ENCODE assay signal across 17 cellular contexts in genomic region chr19:1222394-1222793, GRCh38. TPM values are rescaled to one million over a fixed set of nuclear protein-coding genes. Genes with fewer than 3 reads are reported as not detected.
DNase-seq lines count a peak whose midpoint lies in the region; ATAC-seq and TF ChIP-seq lines count a peak whose summit lies in the region.
"Had no signal": no experiment of that assay in that cellular context is flagged by ENCODE, and none has a peak within 500 bp of the region (broad histone marks: within the 10 kb centered on the region; RNA-seq: fewer than 3 reads in every experiment).

No MANE protein-coding gene starts in this region.

- H3K36me3 ChIP-seq in H7 (replicated peaks; ENCODE audit: control insufficient read depth, insufficient read depth, low read length) (peaks cover 5% of the 10 kb centered on the region), GM23248 (ENCODE audit: low read depth) (no peaks in the 10 kb centered on the region; the same call in 1 of the 2 replicates)

- no peaks in the 10 kb centered on the region for H3K4me1 Mint-ChIP-seq in activated CD8-positive, alpha-beta T cell treated with anti-CD3 and anti-CD28 coated beads, Interleukin-2, amount 10 ng/mL, durations not matched to agents 7 days and 5 days (ENCODE audit: low read depth)
- H3K4me1 Mint-ChIP-seq in activated CD8-positive, alpha-beta T cell treated with anti-CD3 and anti-CD28 coated beads for 36 hours (ENCODE audit: low read depth): no peaks in the 10 kb centered on the region
- H3K4me1 Mint-ChIP-seq in stimulated activated effector memory CD8-positive, alpha-beta T cell treated with anti-CD3 and anti-CD28 coated beads, Interleukin-12 subunit alpha, Interleukin-12 subunit beta, amount 100 ng/mL, for 72 hours: no peaks in the 10 kb centered on the region

- no peak overlapping the region for H3K9ac ChIP-seq in GM23248

- intact Hi-C loops in activated CD8-positive, alpha-beta T cell treated with anti-CD3 and anti-CD28 coated beads for 36 hours (cut with micrococcal nuclease): no loop called here

- no peak overlapping the region for H3K4me3 Mint-ChIP-seq in activated CD8-positive, alpha-beta T cell treated with anti-CD3 and anti-CD28 coated beads, Interleukin-2, amount 10 ng/mL, durations not matched to agents 7 days and 5 days
- no peak overlapping the region for H3K4me3 Mint-ChIP-seq in activated CD8-positive, alpha-beta T cell treated with anti-CD3 and anti-CD28 coated beads for 36 hours
- H3K4me3 Mint-ChIP-seq in stimulated activated effector memory CD8-positive, alpha-beta T cell treated with anti-CD3 and anti-CD28 coated beads, Interleukin-12 subunit alpha, Interleukin-12 subunit beta, amount 100 ng/mL, for 72 hours: no peak overlapping the region
- H3K4me3 Mint-ChIP-seq: activated T-cell treated with anti-CD3 and anti-CD28 coated beads, Interleukin-2, amount 50 U/mL, for 4 hours; stimulated activated naive CD8-positive, alpha-beta T cell treated with anti-CD3 and anti-CD28 coated beads, Interleukin-15, Interleukin-2, amounts not matched to agents 100 ng/mL and 50 ng/mL, for 24 hours; T-helper 1 cell treated with Interleukin-12 subunit alpha and Interleukin-12 subunit beta and Interleukin-4 antibody, amounts not matched to agents 30 μg/mL and 1 μg/mL, for 36 hours had no signal

- peak; percentile 49 for ATAC-seq in activated CD8-positive, alpha-beta T cell treated with anti-CD3 and anti-CD28 coated beads, Interleukin-2, amount 10 ng/mL, durations not matched to agents 7 days and 5 days
- no peak for ATAC-seq in activated CD8-positive, alpha-beta T cell treated with anti-CD3 and anti-CD28 coated beads for 36 hours
- peak; percentile 26 for ATAC-seq in stimulated activated effector memory CD8-positive, alpha-beta T cell treated with anti-CD3 and anti-CD28 coated beads, Interleukin-12 subunit alpha, Interleukin-12 subunit beta, amount 100 ng/mL, for 72 hours

- H3K27me3 ChIP-seq in H7 (ENCODE audit: control insufficient read depth, insufficient read depth, low read length) (no peaks in the 10 kb centered on the region), GM23248 (replicated peaks; ENCODE audit: insufficient read depth) (no peaks in the 10 kb centered on the region)
- H3K27me3 ChIP-seq: MG63, upper lobe of right lung had no signal

- H3K9me3 ChIP-seq in GM23248 (ENCODE audit: low read depth): no peaks in the 10 kb centered on the region
- H3K9me3 ChIP-seq: MG63, upper lobe of right lung had no signal

- CTCF ChIA-PET in activated CD8-positive, alpha-beta T cell treated with anti-CD3 and anti-CD28 coated beads, Interleukin-2, amount 10 ng/mL, durations not matched to agents 7 days and 5 days (lab: Charles Lee): interaction anchor here (0.6 to 2.8 kb wide), 6 partner anchors 8 to 109 kb away, joined by 3 to 10 read pairs (median 4); partner anchors contain the start of gene CIRBP
- CTCF ChIA-PET in activated CD8-positive, alpha-beta T cell treated with anti-CD3 and anti-CD28 coated beads for 36 hours (lab: Charles Lee): interaction anchor here (0.9 to 1.8 kb wide), 5 partner anchors 9 to 110 kb away, joined by 3 to 5 read pairs (median 4); no protein-coding TSS in a partner anchor

- H3K27ac Mint-ChIP-seq in activated CD8-positive, alpha-beta T cell treated with anti-CD3 and anti-CD28 coated beads, Interleukin-2, amount 10 ng/mL, durations not matched to agents 7 days and 5 days: no peak overlapping the region
- H3K27ac Mint-ChIP-seq in activated CD8-positive, alpha-beta T cell treated with anti-CD3 and anti-CD28 coated beads for 36 hours: no peak overlapping the region
- no peak overlapping the region for H3K27ac Mint-ChIP-seq in stimulated activated effector memory CD8-positive, alpha-beta T cell treated with anti-CD3 and anti-CD28 coated beads, Interleukin-12 subunit alpha, Interleukin-12 subunit beta, amount 100 ng/mL, for 72 hours
- H3K27ac Mint-ChIP-seq: stimulated activated naive CD8-positive, alpha-beta T cell treated with anti-CD3 and anti-CD28 coated beads, Interleukin-15, Interleukin-2, amounts not matched to agents 100 ng/mL and 50 ng/mL, for 24 hours; T-helper 1 cell treated with Interleukin-12 subunit alpha and Interleukin-12 subunit beta and Interleukin-4 antibody, amounts not matched to agents 30 μg/mL and 1 μg/mL, for 36 hours had no signal

- TF ChIP-seq CTCF in activated CD8-positive, alpha-beta T cell treated with anti-CD3 and anti-CD28 coated beads for 36 hours (IDR thresholded peaks at IDR 0.05): no peak
- TF ChIP-seq CTCF in cardiac fibroblast (IDR thresholded peaks at IDR 0.05; ENCODE audit: low read depth, low read length): peak; percentile 9

- H3K4me1 ChIP-seq in GM23248 (ENCODE audit: insufficient read depth): no peaks in the 10 kb centered on the region

- DNase-seq in activated CD8-positive, alpha-beta T cell treated with anti-CD3 and anti-CD28 coated beads, Interleukin-2, amount 10 ng/mL, durations not matched to agents 7 days and 5 days: no peak
- DNase-seq in activated CD8-positive, alpha-beta T cell treated with anti-CD3 and anti-CD28 coated beads for 36 hours: no peak
- DNase-seq in H7: peak; percentile 82
- no peak for DNase-seq in cardiac fibroblast (ENCODE audit: low read depth in 2 of 2)
- no peak for DNase-seq in stimulated activated effector memory CD8-positive, alpha-beta T cell treated with anti-CD3 and anti-CD28 coated beads, Interleukin-12 subunit alpha, Interleukin-12 subunit beta, amount 100 ng/mL, for 72 hours (ENCODE audit: low spot score in 2 of 2)
- no peak for DNase-seq in GM23248
- DNase-seq in GDM1 (lab: John Stamatoyannopoulos, UW): no peak
- DNase-seq in OCI-M2 (lab: John Stamatoyannopoulos, UW; ENCODE audit: unreplicated experiment): no peak
- DNase-seq: activated CD4-positive, CD25-positive, alpha-beta regulatory T cell; activated naive CD4-positive, alpha-beta T cell treated with anti-CD3 and anti-CD28 coated beads, Interleukin-2, amount 50 U/mL, for 16 hours; activated T-cell treated with anti-CD3 and anti-CD28 coated beads, Interleukin-2, amount 50 U/mL, for 4 hours; HCEC 1CT; MG63; NCI-H748 treated with DMSO at 0.1 percent for 48 hours; upper lobe of right lung had no signal

- no peaks in the 10 kb centered on the region for H3K9me2 ChIP-seq in GM23248 (ENCODE audit: insufficient read depth)

- H2AFZ ChIP-seq in GM23248: no peak overlapping the region

- H3K36me3 Mint-ChIP-seq in activated CD8-positive, alpha-beta T cell treated with anti-CD3 and anti-CD28 coated beads, Interleukin-2, amount 10 ng/mL, durations not matched to agents 7 days and 5 days (ENCODE audit: low read depth): peaks cover 5% of the 10 kb centered on the region
- H3K36me3 Mint-ChIP-seq in activated CD8-positive, alpha-beta T cell treated with anti-CD3 and anti-CD28 coated beads for 36 hours (ENCODE audit: low read depth): no peaks in the 10 kb centered on the region
- no peaks in the 10 kb centered on the region for H3K36me3 Mint-ChIP-seq in stimulated activated effector memory CD8-positive, alpha-beta T cell treated with anti-CD3 and anti-CD28 coated beads, Interleukin-12 subunit alpha, Interleukin-12 subunit beta, amount 100 ng/mL, for 72 hours

- peaks cover 38% of the 10 kb centered on the region for H3K79me2 ChIP-seq in GM23248 (ENCODE audit: insufficient read depth)

- no peak overlapping the region for H3K4me2 ChIP-seq in GM23248 (ENCODE audit: unreplicated experiment)

- no peaks in the 10 kb centered on the region for H3K27me3 Mint-ChIP-seq in activated CD8-positive, alpha-beta T cell treated with anti-CD3 and anti-CD28 coated beads, Interleukin-2, amount 10 ng/mL, durations not matched to agents 7 days and 5 days (ENCODE audit: low read depth)
- no peaks in the 10 kb centered on the region for H3K27me3 Mint-ChIP-seq in activated CD8-positive, alpha-beta T cell treated with anti-CD3 and anti-CD28 coated beads for 36 hours
- H3K27me3 Mint-ChIP-seq: stimulated activated naive CD8-positive, alpha-beta T cell treated with anti-CD3 and anti-CD28 coated beads, Interleukin-15, Interleukin-2, amounts not matched to agents 100 ng/mL and 50 ng/mL, for 24 hours had no signal

- no peaks in the 10 kb centered on the region for H3F3A ChIP-seq in GM23248 (ENCODE audit: insufficient read depth)

- no peak overlapping the region for H3K27ac ChIP-seq in GM23248
- H3K27ac ChIP-seq: upper lobe of right lung had no signal

- 93% methylated on average over 14 of the region's 14 CpGs for WGBS in GM23248 (ENCODE audit: low coverage in 1 of 2, low lambda C conversion rate in 2 of 2, missing lambda C conversion rate in 2 of 2), 2 experiments

- in situ Hi-C loops in GM23248 (cut with MboI): no loop called here

- no peaks in the 10 kb centered on the region for H4K20me1 ChIP-seq in GM23248 (ENCODE audit: insufficient read depth)

- H3K4me3 ChIP-seq in H7 (ENCODE audit: insufficient read depth, low read depth, low read length): no peak overlapping the region
- H3K4me3 ChIP-seq in cardiac fibroblast (replicated peaks in 1 of 2; ENCODE audit: low read depth in 2 of 2, low read length in 2 of 2): no peak overlapping the region
- no peak overlapping the region for H3K4me3 ChIP-seq in GM23248
- H3K4me3 ChIP-seq: MG63, upper lobe of right lung had no signal

- no peaks in the 10 kb centered on the region for H3K9me3 Mint-ChIP-seq in activated CD8-positive, alpha-beta T cell treated with anti-CD3 and anti-CD28 coated beads, Interleukin-2, amount 10 ng/mL, durations not matched to agents 7 days and 5 days (ENCODE audit: insufficient read depth)
- no peaks in the 10 kb centered on the region for H3K9me3 Mint-ChIP-seq in activated CD8-positive, alpha-beta T cell treated with anti-CD3 and anti-CD28 coated beads for 36 hours
- H3K9me3 Mint-ChIP-seq in stimulated activated effector memory CD8-positive, alpha-beta T cell treated with anti-CD3 and anti-CD28 coated beads, Interleukin-12 subunit alpha, Interleukin-12 subunit beta, amount 100 ng/mL, for 72 hours: no peaks in the 10 kb centered on the region
- H3K9me3 Mint-ChIP-seq: activated T-cell treated with anti-CD3 and anti-CD28 coated beads, Interleukin-2, amount 50 U/mL, for 4 hours; stimulated activated naive CD8-positive, alpha-beta T cell treated with anti-CD3 and anti-CD28 coated beads, Interleukin-15, Interleukin-2, amounts not matched to agents 100 ng/mL and 50 ng/mL, for 24 hours; T-helper 1 cell treated with Interleukin-12 subunit alpha and Interleukin-12 subunit beta and Interleukin-4 antibody, amounts not matched to agents 30 μg/mL and 1 μg/mL, for 36 hours had no signal

- POLR2A ChIA-PET in activated CD8-positive, alpha-beta T cell treated with anti-CD3 and anti-CD28 coated beads, Interleukin-2, amount 10 ng/mL, durations not matched to agents 7 days and 5 days (lab: Charles Lee): interaction anchor here (1.1 kb wide), 1 partner anchor 67 kb away, joined by 3 read pairs; no protein-coding TSS in a partner anchor
- POLR2A ChIA-PET in activated CD8-positive, alpha-beta T cell treated with anti-CD3 and anti-CD28 coated beads for 36 hours (lab: Charles Lee): interaction anchor here (0.7 to 1.1 kb wide), 2 partner anchors 19 to 88 kb away, joined by 3 read pairs; no protein-coding TSS in a partner anchor

RNA-seq across cellular contexts. Expression of gene CBARP, which starts 15.4 kb away (rescaled TPM):
- under 1 TPM in 1 of 2 experiments, not detected in 1; 0.10 TPM for total RNA-seq in activated CD8-positive, alpha-beta T cell treated with anti-CD3 and anti-CD28 coated beads, Interleukin-2, amount 10 ng/mL, durations not matched to agents 7 days and 5 days
- total RNA-seq in activated CD8-positive, alpha-beta T cell treated with anti-CD3 and anti-CD28 coated beads for 36 hours: under 1 TPM; 0.49 to 0.86 TPM
- total RNA-seq in H7 (2014; rRNA removed; shearing (Covaris generic)): 6.7 and 9.8 TPM in 2 replicates
- total RNA-seq in GM23248 (2014; rRNA removed; shearing (Covaris generic)): 2.7 and 4.5 TPM in 2 replicates
- polyA plus RNA-seq in GM23248 (2016; fragmentation: Nextera tagmentation; extraction: Ambion mirVana): 0.29 and 0.41 TPM in 2 replicates

RNA-seq across cellular contexts. Expression of gene STK11, which starts 16.8 kb away (rescaled TPM):
- 10 to 100 TPM; 68.8 to 70.8 TPM for total RNA-seq in activated CD8-positive, alpha-beta T cell treated with anti-CD3 and anti-CD28 coated beads, Interleukin-2, amount 10 ng/mL, durations not matched to agents 7 days and 5 days
- total RNA-seq in activated CD8-positive, alpha-beta T cell treated with anti-CD3 and anti-CD28 coated beads for 36 hours: 10 to 100 TPM; 55.1 to 58.0 TPM
- 96.3 and 99.0 TPM in 2 replicates for total RNA-seq in H7 (2014; rRNA removed; shearing (Covaris generic))
- 64.1 and 66.5 TPM in 2 replicates for total RNA-seq in GM23248 (2014; rRNA removed; shearing (Covaris generic))
- polyA plus RNA-seq in GM23248 (2016; fragmentation: Nextera tagmentation; extraction: Ambion mirVana): 4.3 and 4.6 TPM in 2 replicates

RNA-seq across cellular contexts. Expression of gene ATP5F1D, which starts 19.2 kb away (rescaled TPM):
- 100 to 1,000 TPM; 209 to 222 TPM for total RNA-seq in activated CD8-positive, alpha-beta T cell treated with anti-CD3 and anti-CD28 coated beads, Interleukin-2, amount 10 ng/mL, durations not matched to agents 7 days and 5 days
- 100 to 1,000 TPM; 186 to 199 TPM for total RNA-seq in activated CD8-positive, alpha-beta T cell treated with anti-CD3 and anti-CD28 coated beads for 36 hours
- total RNA-seq in H7 (2014; rRNA removed; shearing (Covaris generic)): 44.7 and 53.1 TPM in 2 replicates
- 27.4 and 38.9 TPM in 2 replicates for total RNA-seq in GM23248 (2014; rRNA removed; shearing (Covaris generic))
- polyA plus RNA-seq in GM23248 (2016; fragmentation: Nextera tagmentation; extraction: Ambion mirVana): 287 and 290 TPM in 2 replicates

RNA-seq across cellular contexts. Expression of gene MIDN, which starts 26.0 kb away (rescaled TPM):
- total RNA-seq in activated CD8-positive, alpha-beta T cell treated with anti-CD3 and anti-CD28 coated beads, Interleukin-2, amount 10 ng/mL, durations not matched to agents 7 days and 5 days: 10 to 100 TPM; 88.4 to 94.3 TPM
- 10 to 100 TPM; 41.1 to 43.9 TPM for total RNA-seq in activated CD8-positive, alpha-beta T cell treated with anti-CD3 and anti-CD28 coated beads for 36 hours
- total RNA-seq in H7 (2014; rRNA removed; shearing (Covaris generic)): 35.1 and 50.3 TPM in 2 replicates
- 9.4 and 18.5 TPM in 2 replicates for total RNA-seq in GM23248 (2014; rRNA removed; shearing (Covaris generic))
- 3.1 and 4.0 TPM in 2 replicates for polyA plus RNA-seq in GM23248 (2016; fragmentation: Nextera tagmentation; extraction: Ambion mirVana)

RNA-seq across cellular contexts. Expression of gene CIRBP, which starts 46.7 kb away (rescaled TPM):
- 100 to 1,000 TPM; 172 to 195 TPM for total RNA-seq in activated CD8-positive, alpha-beta T cell treated with anti-CD3 and anti-CD28 coated beads, Interleukin-2, amount 10 ng/mL, durations not matched to agents 7 days and 5 days
- 100 to 1,000 TPM; 161 to 180 TPM for total RNA-seq in activated CD8-positive, alpha-beta T cell treated with anti-CD3 and anti-CD28 coated beads for 36 hours
- total RNA-seq in H7 (2014; rRNA removed; shearing (Covaris generic)): 219 and 221 TPM in 2 replicates
- total RNA-seq in GM23248 (2014; rRNA removed; shearing (Covaris generic)): 239 and 392 TPM in 2 replicates
- polyA plus RNA-seq in GM23248 (2016; fragmentation: Nextera tagmentation; extraction: Ambion mirVana): 163 and 185 TPM in 2 replicates
